Comparison of ENCODE assay signal across 32 cellular contexts in the genomic region with DNA sequence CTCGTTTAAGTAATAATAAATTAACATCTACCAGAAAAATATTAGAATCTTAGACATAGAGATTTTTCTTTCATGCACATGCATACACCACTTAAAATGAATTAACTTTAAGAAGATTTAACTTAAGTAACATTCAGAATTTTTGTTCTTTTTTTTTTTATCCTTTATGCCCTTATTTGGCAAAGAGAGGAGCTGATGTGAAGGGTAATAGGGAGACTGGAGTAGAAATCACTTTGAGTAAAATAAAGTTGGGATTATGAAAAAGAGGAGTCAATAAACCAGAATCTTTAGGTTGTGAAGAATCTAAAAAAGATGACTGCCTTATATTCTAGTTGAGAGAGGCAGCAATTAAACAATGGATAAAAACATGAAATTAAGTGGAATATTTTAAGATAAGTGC.
"Had no signal": no experiment of that assay in that cellular context is flagged by ENCODE, and none has a peak within 500 bp of the region (broad histone marks: within the 10 kb centered on the region; RNA-seq: fewer than 3 reads in every experiment).

No MANE protein-coding gene starts in this region.

- H3K4me3 ChIP-seq: MG63 had no signal

- DNase-seq: Karpas-422, Kasumi-1, MG63, MM.1S, MV-4-11, NCI-H1048, NCI-H1092, NCI-H1092 treated with DMSO at 0.1 percent for 48 hours, NCI-H1105, NCI-H1105 treated with DMSO at 0.1 percent for 48 hours, NCI-H1417 treated with DMSO at 0.1 percent for 48 hours, NCI-H1436, NCI-H1436 treated with DMSO at 0.1 percent for 48 hours, NCI-H146, NCI-H1694, NCI-H1694 treated with DMSO at 0.1 percent for 48 hours, NCI-H187, NCI-H187 treated with DMSO at 0.1 percent for 48 hours, NCI-H2029, NCI-H2029 treated with DMSO at 0.1 percent for 48 hours, NCI-H2081 treated with DMSO at 0.1 percent for 48 hours, NCI-H2107, NCI-H2171, NCI-H2171 treated with DMSO at 0.1 percent for 48 hours, NCI-H2227 treated with DMSO at 0.1 percent for 48 hours, NCI-H226, NCI-H345, NCI-H446, NCI-H446 treated with DMSO at 0.1 percent for 48 hours, NCI-H510A, NCI-H510A treated with DMSO at 0.1 percent for 48 hours, NCI-H524 had no signal

- H3K36me3 ChIP-seq: MG63 had no signal

- H3K9me3 ChIP-seq: MG63 had no signal
